ENCODE assay signal across 1 cellular context in genomic region chr1:54679055-54679643, GRCh38.
TF ChIP-seq lines count a peak whose summit lies in the region.

No MANE protein-coding gene starts in this region.

TF ChIP-seq in HepG2, 621 proteins besides CTCF, POLR2A, EP300 and RAD21 (continued from another document and continues in another):
- no peak for TF ChIP-seq ZMAT5 (CRISPR knock-in tag; IDR thresholded peaks at IDR 0.05; ENCODE audit: borderline replicate concordance, low read depth)
- no peak for TF ChIP-seq ZNF24 (IDR thresholded peaks at IDR 0.05)
- TF ChIP-seq ZNF879 (CRISPR knock-in tag; IDR thresholded peaks at IDR 0.05), result no peak
- no peak for TF ChIP-seq RFXANK (CRISPR knock-in tag; IDR thresholded peaks at IDR 0.05)
- TF ChIP-seq PRDM4 (CRISPR knock-in tag; IDR thresholded peaks at IDR 0.05; ENCODE audit: borderline replicate concordance), result no peak
- no peak for TF ChIP-seq NBN (conservative IDR thresholded peaks at IDR 0.05)
- no peak for TF ChIP-seq ZNF597 (CRISPR knock-in tag; IDR thresholded peaks at IDR 0.05)
- TF ChIP-seq PHB2 (IDR thresholded peaks at IDR 0.05; ENCODE audit: partially characterized antibody), result no peak
- no peak for TF ChIP-seq TP53 (CRISPR knock-in tag; conservative IDR thresholded peaks at IDR 0.05)
- peak; percentile 18; the same call in 1 of the 2 replicates for TF ChIP-seq MAX (IDR thresholded peaks at IDR 0.05)
- no peak for TF ChIP-seq ZFP36L1 (CRISPR knock-in tag; IDR thresholded peaks at IDR 0.05)
- no peak for TF ChIP-seq AGO1 (IDR thresholded peaks at IDR 0.05; ENCODE audit: low read depth, low read length, poor library complexity, severe bottlenecking)
- no peak for TF ChIP-seq KAT7 (CRISPR knock-in tag; IDR thresholded peaks at IDR 0.05; ENCODE audit: borderline replicate concordance)
- TF ChIP-seq ATAD3A (CRISPR knock-in tag; IDR thresholded peaks at IDR 0.05), result no peak
- no peak for TF ChIP-seq ZNF230 (CRISPR knock-in tag; IDR thresholded peaks at IDR 0.05)
- 0 out of 2 replicates have a peak, but pooled peaks have one; percentile 32 for TF ChIP-seq ZNF547 (CRISPR knock-in tag; IDR thresholded peaks at IDR 0.05)
- TF ChIP-seq SP2 (CRISPR knock-in tag; IDR thresholded peaks at IDR 0.05), result no peak
- no peak for TF ChIP-seq ZNF784 (CRISPR knock-in tag; IDR thresholded peaks at IDR 0.05; ENCODE audit: borderline replicate concordance)
- TF ChIP-seq ZNF530 (CRISPR knock-in tag; IDR thresholded peaks at IDR 0.05; ENCODE audit: low read depth), result no peak
- no peak for TF ChIP-seq ZNF773 (CRISPR knock-in tag; IDR thresholded peaks at IDR 0.05; ENCODE audit: borderline replicate concordance)
- no peak for TF ChIP-seq ZHX1 (CRISPR knock-in tag; IDR thresholded peaks at IDR 0.05; ENCODE audit: low read depth)
- no peak for TF ChIP-seq ZNF646 (CRISPR knock-in tag; IDR thresholded peaks at IDR 0.05)
- no peak for TF ChIP-seq ZNF20 (CRISPR knock-in tag; IDR thresholded peaks at IDR 0.05)
- TF ChIP-seq ZNF451 (CRISPR knock-in tag; IDR thresholded peaks at IDR 0.05), result no peak
- TF ChIP-seq EED (CRISPR knock-in tag; IDR thresholded peaks at IDR 0.05), result no peak
- TF ChIP-seq CC2D1A (CRISPR knock-in tag; IDR thresholded peaks at IDR 0.05), result no peak
- no peak for TF ChIP-seq KLF6 (CRISPR knock-in tag; IDR thresholded peaks at IDR 0.05)
- no peak for TF ChIP-seq GABPA (IDR thresholded peaks at IDR 0.05; ENCODE audit: low read depth, low read length)
- no peak for TF ChIP-seq GABPA (CRISPR knock-in tag; IDR thresholded peaks at IDR 0.05; ENCODE audit: low read depth)
- TF ChIP-seq ZNF772 (CRISPR knock-in tag; IDR thresholded peaks at IDR 0.05), result no peak
- TF ChIP-seq LCORL (IDR thresholded peaks at IDR 0.05), result no peak
- TF ChIP-seq LCORL (CRISPR knock-in tag; IDR thresholded peaks at IDR 0.05), result peak; percentile 46; the same call in 1 of the 2 replicates
- TF ChIP-seq TEAD3 (CRISPR knock-in tag; optimal IDR thresholded peaks at IDR 0.05; ENCODE audit: borderline replicate concordance), result peak; percentile 18
- TF ChIP-seq NFIC (IDR thresholded peaks at IDR 0.05; ENCODE audit: low read length), result no peak
- no peak for TF ChIP-seq HNRNPL (IDR thresholded peaks at IDR 0.05; ENCODE audit: low read depth, low read length)
- TF ChIP-seq DZIP1 (CRISPR knock-in tag; IDR thresholded peaks at IDR 0.05), result no peak
- no peak for TF ChIP-seq NFE2L2 (IDR thresholded peaks at IDR 0.05; ENCODE audit: low read length)
- TF ChIP-seq BRF2 (CRISPR knock-in tag; IDR thresholded peaks at IDR 0.05), result no peak
- TF ChIP-seq ZNF362 (CRISPR knock-in tag; IDR thresholded peaks at IDR 0.05; ENCODE audit: borderline replicate concordance), result no peak
- no peak for TF ChIP-seq TMF1 (CRISPR knock-in tag; IDR thresholded peaks at IDR 0.05; ENCODE audit: low read depth)
- TF ChIP-seq ZNF776 (CRISPR knock-in tag; IDR thresholded peaks at IDR 0.05), result no peak
- TF ChIP-seq ADNP (CRISPR knock-in tag; IDR thresholded peaks at IDR 0.05), result no peak
- TF ChIP-seq HMGXB4 (CRISPR knock-in tag; IDR thresholded peaks at IDR 0.05; ENCODE audit: borderline replicate concordance in 1 of 2, low read depth in 1 of 2), result no peak
- no peak for TF ChIP-seq FOXA1 (IDR thresholded peaks at IDR 0.05)
- no peak for TF ChIP-seq FOXA1 (CRISPR knock-in tag; IDR thresholded peaks at IDR 0.05)
